Comparison of ENCODE assay signal across 1 cellular context in genomic region chr2:213021971-213022899, GRCh38.
TF ChIP-seq lines count a peak whose summit lies in the region.

No MANE protein-coding gene starts in this region.

TF ChIP-seq in GM12878, 131 proteins besides CTCF, POLR2A, EP300 and RAD21 (continued from another document):
- TF ChIP-seq E2F4 (IDR thresholded peaks at IDR 0.05; ENCODE audit: low read depth, low read length): no peak
- no peak for TF ChIP-seq ZSCAN29 (IDR thresholded peaks at IDR 0.05)
- no peak for TF ChIP-seq ZNF274 (IDR thresholded peaks at IDR 0.05; ENCODE audit: insufficient read depth, insufficient read length)
- no peak for TF ChIP-seq WRNIP1 (IDR thresholded peaks at IDR 0.05; ENCODE audit: borderline replicate concordance, low read depth, low read length)
- TF ChIP-seq ZNF622 (IDR thresholded peaks at IDR 0.05): no peak
- TF ChIP-seq DPF2 (IDR thresholded peaks at IDR 0.05): no peak; the same call in 1 of the 2 replicates
- no peak for TF ChIP-seq MAX (IDR thresholded peaks at IDR 0.05; ENCODE audit: low read depth, low read length)
- peak; percentile 42; the same call in 1 of the 2 replicates for TF ChIP-seq MEF2A (IDR thresholded peaks at IDR 0.05; ENCODE audit: insufficient read depth, low read depth, low read length)
- TF ChIP-seq USF2 (IDR thresholded peaks at IDR 0.05; ENCODE audit: borderline replicate concordance, low read depth, low read length): no peak
- peak; percentile 92 for TF ChIP-seq FOXM1 (IDR thresholded peaks at IDR 0.05; ENCODE audit: low read depth, low read length)
TF ChIP-seq in GM12878: peak in this region for 49.
